Comparison of ENCODE assay signal across 1 cellular context in the genomic region with DNA sequence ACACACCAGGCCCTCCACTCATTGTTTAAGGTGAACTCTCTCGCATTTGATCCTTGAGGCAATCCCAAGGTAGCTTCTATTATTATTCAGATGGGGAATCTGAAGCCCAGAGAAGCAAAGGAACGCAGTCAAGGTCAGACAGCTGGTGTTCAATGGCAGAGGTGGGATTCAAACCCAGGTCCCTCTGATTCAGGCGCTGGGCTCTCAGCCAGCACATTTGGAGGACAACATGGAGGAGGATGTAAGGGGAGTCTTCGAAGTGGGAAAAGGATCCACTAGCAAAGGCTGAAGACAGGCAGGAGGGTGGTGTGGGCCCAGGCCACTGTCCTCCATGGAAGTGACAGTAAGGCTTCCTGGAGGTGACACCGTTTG.
TF ChIP-seq lines count a peak whose summit lies in the region.

No MANE protein-coding gene starts in this region.

TF ChIP-seq in HepG2, 621 proteins besides CTCF, POLR2A, EP300 and RAD21 (continued from another document):
- TF ChIP-seq, protein P1, sequence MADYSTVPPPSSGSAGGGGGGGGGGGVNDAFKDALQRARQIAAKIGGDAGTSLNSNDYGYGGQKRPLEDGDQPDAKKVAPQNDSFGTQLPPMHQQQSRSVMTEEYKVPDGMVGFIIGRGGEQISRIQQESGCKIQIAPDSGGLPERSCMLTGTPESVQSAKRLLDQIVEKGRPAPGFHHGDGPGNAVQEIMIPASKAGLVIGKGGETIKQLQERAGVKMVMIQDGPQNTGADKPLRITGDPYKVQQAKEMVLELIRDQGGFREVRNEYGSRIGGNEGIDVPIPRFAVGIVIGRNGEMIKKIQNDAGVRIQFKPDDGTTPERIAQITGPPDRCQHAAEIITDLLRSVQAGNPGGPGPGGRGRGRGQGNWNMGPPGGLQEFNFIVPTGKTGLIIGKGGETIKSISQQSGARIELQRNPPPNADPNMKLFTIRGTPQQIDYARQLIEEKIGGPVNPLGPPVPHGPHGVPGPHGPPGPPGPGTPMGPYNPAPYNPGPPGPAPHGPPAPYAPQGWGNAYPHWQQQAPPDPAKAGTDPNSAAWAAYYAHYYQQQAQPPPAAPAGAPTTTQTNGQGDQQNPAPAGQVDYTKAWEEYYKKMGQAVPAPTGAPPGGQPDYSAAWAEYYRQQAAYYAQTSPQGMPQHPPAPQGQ (CRISPR knock-in tag; IDR thresholded peaks at IDR 0.05; ENCODE audit: borderline replicate concordance): no peak
- TF ChIP-seq ZNF703 (CRISPR knock-in tag; IDR thresholded peaks at IDR 0.05; ENCODE audit: borderline replicate concordance): no peak
- TF ChIP-seq TGIF2 (CRISPR knock-in tag; IDR thresholded peaks at IDR 0.05): peak; percentile 20; the same call in 1 of the 2 replicates
- TF ChIP-seq PHF21A (CRISPR knock-in tag; IDR thresholded peaks at IDR 0.05): no peak
- TF ChIP-seq, protein P2, sequence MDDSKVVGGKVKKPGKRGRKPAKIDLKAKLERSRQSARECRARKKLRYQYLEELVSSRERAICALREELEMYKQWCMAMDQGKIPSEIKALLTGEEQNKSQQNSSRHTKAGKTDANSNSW (CRISPR knock-in tag; IDR thresholded peaks at IDR 0.05; ENCODE audit: borderline replicate concordance): no peak
- TF ChIP-seq FOSL2 (CRISPR knock-in tag; IDR thresholded peaks at IDR 0.05): no peak
- no peak for TF ChIP-seq ZNF17 (CRISPR knock-in tag; IDR thresholded peaks at IDR 0.05)
